31 cellular contexts compared by ENCODE assay signal in genomic region chr22:48306284-48306683, GRCh38.
"Had no signal": no experiment of that assay in that cellular context is flagged by ENCODE, and none has a peak within 500 bp of the region (broad histone marks: within the 10 kb centered on the region; RNA-seq: fewer than 3 reads in every experiment).

No MANE protein-coding gene starts in this region.

- H3K4me1 ChIP-seq: adrenal gland, body of pancreas, colonic mucosa had no signal

- H3K4me1 Mint-ChIP-seq: activated B cell treated with CpG ODN at 0.5 μM for 24 hours; activated naive CD4-positive, alpha-beta T cell treated with anti-CD3 and anti-CD28 coated beads, Interleukin-2, amount 50 U/mL, for 24 hours; activated naive CD8-positive, alpha-beta T cell treated with anti-CD3 and anti-CD28 coated beads for 36 hours; activated naive CD8-positive, alpha-beta T cell treated with anti-CD3 and anti-CD28 coated beads, Interleukin-2, amount 50 U/mL, for 24 hours; activated T-helper 17 cell treated with anti-CD3 and anti-CD28 coated beads, Interleukin-2, amount 50 U/mL, for 72 hours; endodermal cell; T-helper 17 cell had no signal

- H3K27ac ChIP-seq: adrenal gland, body of pancreas, colonic mucosa, WERI-Rb-1 had no signal

- FAIRE-seq: frontal cortex had no signal

- ATAC-seq: activated CD4-positive, CD25-positive, alpha-beta regulatory T cell treated with anti-CD3 and anti-CD28 coated beads, Interleukin-2, amount 50 U/mL, for 24 hours; activated CD8-positive, alpha-beta T cell treated with anti-CD3 and anti-CD28 coated beads for 36 hours; activated T-cell treated with anti-CD3 and anti-CD28 coated beads, Interleukin-2, amount 50 U/mL, for 4 hours; activated T-helper 17 cell treated with anti-CD3 and anti-CD28 coated beads, Interleukin-2, amount 50 U/mL, for 72 hours; body of pancreas; esophagus mucosa; T-helper 17 cell had no signal

- H3K27me3 Mint-ChIP-seq: activated CD8-positive, alpha-beta T cell treated with anti-CD3 and anti-CD28 coated beads for 36 hours; activated naive CD8-positive, alpha-beta T cell treated with anti-CD3 and anti-CD28 coated beads for 36 hours; activated naive CD8-positive, alpha-beta T cell treated with anti-CD3 and anti-CD28 coated beads, Interleukin-2, amount 50 U/mL, for 24 hours had no signal

- H3K4me3 Mint-ChIP-seq: activated B cell treated with CpG ODN at 0.5 μM for 24 hours; activated CD8-positive, alpha-beta T cell treated with anti-CD3 and anti-CD28 coated beads for 36 hours; activated naive CD4-positive, alpha-beta T cell treated with anti-CD3 and anti-CD28 coated beads for 36 hours; activated naive CD4-positive, alpha-beta T cell treated with anti-CD3 and anti-CD28 coated beads, Interleukin-2, amount 50 U/mL, for 24 hours; activated naive CD8-positive, alpha-beta T cell treated with anti-CD3 and anti-CD28 coated beads for 36 hours; activated naive CD8-positive, alpha-beta T cell treated with anti-CD3 and anti-CD28 coated beads, Interleukin-2, amount 50 U/mL, for 24 hours; activated T-cell treated with anti-CD3 and anti-CD28 coated beads, Interleukin-2, amount 50 U/mL, for 4 hours; activated T-helper 17 cell treated with anti-CD3 and anti-CD28 coated beads, Interleukin-2, amount 50 U/mL, for 72 hours; endodermal cell; T-helper 17 cell; T-helper 2 cell treated with Interferon-gamma antibody and Interleukin-4, amounts not matched to agents 5 μg/mL and 100 μg/mL, for 36 hours had no signal

- H3K4me3 ChIP-seq: adrenal gland, body of pancreas, colonic mucosa had no signal

- H3K9me3 Mint-ChIP-seq: activated B cell treated with CpG ODN at 0.5 μM for 24 hours; activated naive CD8-positive, alpha-beta T cell treated with anti-CD3 and anti-CD28 coated beads, Interleukin-2, amount 50 U/mL, for 24 hours; activated T-cell treated with anti-CD3 and anti-CD28 coated beads, Interleukin-2, amount 50 U/mL, for 4 hours; endodermal cell; T-helper 2 cell treated with Interferon-gamma antibody and Interleukin-4, amounts not matched to agents 5 μg/mL and 100 μg/mL, for 36 hours had no signal

- DNase-seq: activated B cell treated with CpG ODN at 0.5 μM for 24 hours; activated CD4-positive, alpha-beta T cell treated with anti-CD3 and anti-CD28 coated beads for 48 hours; activated CD4-positive, alpha-beta T cell treated with anti-CD3 and anti-CD28 coated beads, Interleukin-2, amount 50 U/mL, for 1 hour; activated CD4-positive, alpha-beta T cell treated with anti-CD3 and anti-CD28 coated beads, Interleukin-2, amount 50 U/mL, for 48 hours; activated CD8-positive, alpha-beta memory T cell treated with anti-CD3 and anti-CD28 coated beads for 24 hours; activated CD8-positive, alpha-beta T cell treated with anti-CD3 and anti-CD28 coated beads for 36 hours; activated effector memory CD4-positive, alpha-beta T cell treated with Interleukin-2 at 50 U/mL for 16 hours; activated naive CD4-positive, alpha-beta T cell treated with anti-CD3 and anti-CD28 coated beads for 36 hours; activated naive CD8-positive, alpha-beta T cell treated with anti-CD3 and anti-CD28 coated beads for 36 hours; activated naive CD8-positive, alpha-beta T cell treated with anti-CD3 and anti-CD28 coated beads, Interleukin-2, amount 50 U/mL, for 24 hours; activated T-cell treated with anti-CD3 and anti-CD28 coated beads, Interleukin-2, amount 50 U/mL, for 4 hours; adrenal gland; amygdala; aorta; body of pancreas; central memory CD4-positive, alpha-beta T cell; cerebellar nuclear complex; colonic mucosa; effector memory CD4-positive, alpha-beta T cell; endodermal cell; foreskin fibroblast; T-helper 1 cell; T-helper 17 cell; T1000; WERI-Rb-1 had no signal

- H3K36me3 ChIP-seq: adrenal gland, colonic mucosa, WERI-Rb-1 had no signal

- H3K27ac Mint-ChIP-seq: activated B cell treated with CpG ODN at 0.5 μM for 24 hours; activated CD8-positive, alpha-beta T cell treated with anti-CD3 and anti-CD28 coated beads for 36 hours; activated naive CD4-positive, alpha-beta T cell treated with anti-CD3 and anti-CD28 coated beads for 36 hours; activated naive CD4-positive, alpha-beta T cell treated with anti-CD3 and anti-CD28 coated beads, Interleukin-2, amount 50 U/mL, for 24 hours; activated naive CD8-positive, alpha-beta T cell treated with anti-CD3 and anti-CD28 coated beads for 36 hours; activated naive CD8-positive, alpha-beta T cell treated with anti-CD3 and anti-CD28 coated beads, Interleukin-2, amount 50 U/mL, for 24 hours; activated T-helper 17 cell treated with anti-CD3 and anti-CD28 coated beads, Interleukin-2, amount 50 U/mL, for 72 hours; endodermal cell; T-helper 17 cell; T-helper 2 cell treated with Interferon-gamma antibody and Interleukin-4, amounts not matched to agents 5 μg/mL and 100 μg/mL, for 36 hours had no signal

- H3K27me3 ChIP-seq: adrenal gland, body of pancreas, colonic mucosa had no signal

- H3K36me3 Mint-ChIP-seq: activated naive CD4-positive, alpha-beta T cell treated with anti-CD3 and anti-CD28 coated beads, Interleukin-2, amount 50 U/mL, for 24 hours; activated naive CD8-positive, alpha-beta T cell treated with anti-CD3 and anti-CD28 coated beads for 36 hours had no signal

- H3K9me3 ChIP-seq: adrenal gland, body of pancreas, colonic mucosa had no signal
